ENCODE assay signal across 8 cellular contexts in the genomic region with DNA sequence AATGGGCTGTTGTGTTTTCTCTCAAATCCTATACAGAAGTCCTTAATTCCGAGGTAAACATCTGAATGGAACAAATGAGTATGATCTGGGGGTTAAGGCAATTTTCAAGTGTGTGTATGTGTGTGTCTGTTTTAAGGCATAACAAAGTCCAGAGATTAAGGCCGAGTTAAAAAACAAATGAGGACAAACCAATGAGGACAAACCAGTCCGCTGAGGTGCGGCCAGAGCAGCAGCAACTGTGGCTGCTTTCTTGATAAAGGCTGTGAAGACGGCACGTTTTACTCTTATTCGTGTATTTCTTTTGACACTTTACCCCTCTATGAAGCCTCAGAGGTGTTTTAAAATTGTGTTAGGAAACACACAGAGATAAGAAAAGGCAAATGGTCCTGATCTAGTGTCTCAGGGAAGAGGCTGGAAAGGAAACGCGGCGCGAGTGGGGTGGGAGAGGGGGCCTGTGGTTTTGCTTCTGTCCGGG. TPM values are rescaled to one million over a fixed set of nuclear protein-coding genes. Genes with fewer than 3 reads are reported as not detected.
DNase-seq lines count a peak whose midpoint lies in the region; ATAC-seq lines count a peak whose summit lies in the region.

No MANE protein-coding gene starts in this region.

- DNase-seq in DMS 273 (lab: John Stamatoyannopoulos, UW; ENCODE audit: unreplicated experiment) (peak; percentile 62), DMS 273 treated with DMSO at 0.1 percent for 48 hours (lab: John Stamatoyannopoulos, UW) (no peak), amniotic epithelial cell (ENCODE audit: low read depth) (peak; percentile 52), iris pigment epithelial cell (ENCODE audit: low read depth) (peak; percentile 25), midbrain (lab: John Stamatoyannopoulos, UW) (no peak)
- no peak for DNase-seq in activated CD8-positive, alpha-beta memory T cell treated with anti-CD3 and anti-CD28 coated beads for 24 hours

- ATAC-seq in HG03175 (IDR thresholded peaks at IDR 0.05; ENCODE audit: unreplicated experiment) = no peak

- H3K27ac ChIP-seq in temporal lobe (ENCODE audit: low read depth, low read length) = peak overlapping the region; percentile 50

RNA-seq across cellular contexts. Expression of a gene that starts 0.5 kb away (rescaled TPM):
- total RNA-seq in temporal lobe = 64.2 TPM

Comparison
In these comparisons a context has a peak if more than half of its experiments do, and no peak if none do; other contexts are left out.
1. DNase-seq: peak in DMS 273 (single experiment), amniotic epithelial cell (single experiment) and iris pigment epithelial cell (single experiment); none in DMS 273 treated with DMSO at 0.1 percent for 48 hours (single experiment), midbrain (single experiment) and activated CD8-positive, alpha-beta memory T cell treated with anti-CD3 and anti-CD28 coated beads for 24 hours (single experiment).